In genomic region chr20:39049684-39050554, GRCh38 we compare ENCODE assay signal across 8 cellular contexts.
DNase-seq lines count a peak whose midpoint lies in the region; ATAC-seq, FAIRE-seq and TF ChIP-seq lines count a peak whose summit lies in the region.

No MANE protein-coding gene starts in this region.

- no peaks in the 10 kb centered on the region for H3K9me3 ChIP-seq in Caco-2
- no peaks in the 10 kb centered on the region for H3K9me3 ChIP-seq in HUES48 (ENCODE audit: control insufficient read depth, insufficient read depth, low read length)

- H3K9ac ChIP-seq in HUES48 (ENCODE audit: low read depth, low read length), result peak overlapping the region; percentile 19; the same call in 1 of the 2 replicates

- intact Hi-C loops in Caco-2 (cut with micrococcal nuclease; ENCODE audit: unreplicated experiment), result loop anchor here (1.0 to 5.0 kb wide), 2 partner anchors 31 to 148 kb away; no protein-coding TSS in a partner anchor

- POLR2A ChIA-PET in Caco-2 (lab: Charles Lee), result interaction anchor here (0.5 to 1.0 kb wide), 4 partner anchors 36 to 123 kb away, joined by 3 read pairs; partner anchors contain the start of gene DHX35

- CTCF ChIA-PET in Caco-2 (lab: Charles Lee), result interaction anchor here (0.5 to 3.0 kb wide), 26 partner anchors 9 to 391 kb away, joined by 3 to 74 read pairs (median 5); partner anchors contain the start of genes DHX35 and FAM83D

- no peaks in the 10 kb centered on the region for H3K36me3 ChIP-seq in Caco-2 (ENCODE audit: control insufficient read depth, insufficient read depth, low read length)
- no peaks in the 10 kb centered on the region for H3K36me3 ChIP-seq in HUES48 (ENCODE audit: control insufficient read depth, insufficient read depth, low read length)

- no peaks in the 10 kb centered on the region for H3K4me1 Mint-ChIP-seq in Caco-2 (ENCODE audit: low read depth, unreplicated experiment)
- peaks cover 0 to 10% of the 10 kb centered on the region in 2 donors for H3K4me1 Mint-ChIP-seq in natural killer cell treated with Interleukin-12 subunit alpha and Interleukin-12 subunit beta and Interleukin-15 and Interleukin-18, amount 100 ng/mL, for 72 hours (ENCODE audit: low read depth in 2 of 2)

- H3K27me3 ChIP-seq in Caco-2 (replicated peaks; ENCODE audit: control insufficient read depth, insufficient read depth, low read length) (no peaks in the 10 kb centered on the region), HUES48 (ENCODE audit: control insufficient read depth, insufficient read depth, low read length) (peaks cover 12% of the 10 kb centered on the region)

- H3K4me3 Mint-ChIP-seq in Caco-2 (ENCODE audit: unreplicated experiment), result peak overlapping the region; percentile 82
- peak overlapping the region; percentile 78 for H3K4me3 Mint-ChIP-seq in natural killer cell treated with Interleukin-12 subunit alpha and Interleukin-12 subunit beta and Interleukin-15 and Interleukin-18, amount 100 ng/mL, for 72 hours

- H3K36me3 Mint-ChIP-seq in Caco-2 (ENCODE audit: insufficient read depth, unreplicated experiment), result peaks cover 6% of the 10 kb centered on the region
- H3K36me3 Mint-ChIP-seq in natural killer cell treated with Interleukin-12 subunit alpha and Interleukin-12 subunit beta and Interleukin-15 and Interleukin-18, amount 100 ng/mL, for 72 hours, result no peaks in the 10 kb centered on the region

- DNase-seq in Caco-2 (peak; percentile 90 to 97), RCC 7860 (ENCODE audit: low spot score) (peak; percentile 41), fibroblast of pulmonary artery (ENCODE audit: low read depth) (peak; percentile 73)
- DNase-seq in activated T-helper 1 cell treated with anti-CD3 and anti-CD28 coated beads, Interleukin-2, amount 50 U/mL, for 16 hours (ENCODE audit: low read depth in 1 of 2, low spot score in 1 of 2), result peak; percentile 60 to 72
- DNase-seq in natural killer cell treated with Interleukin-12 subunit alpha and Interleukin-12 subunit beta and Interleukin-15 and Interleukin-18, amount 100 ng/mL, for 72 hours (ENCODE audit: low spot score), result peak; percentile 84
- peak; percentile 83 for DNase-seq in stimulated activated naive CD8-positive, alpha-beta T cell treated with anti-CD3 and anti-CD28 coated beads, Interleukin-15, Interleukin-2, amounts not matched to agents 100 U/mL and 50 U/mL, for 24 hours

- H3K27ac Mint-ChIP-seq in Caco-2 (ENCODE audit: unreplicated experiment), result peak overlapping the region; percentile 65
- H3K27ac Mint-ChIP-seq in natural killer cell treated with Interleukin-12 subunit alpha and Interleukin-12 subunit beta and Interleukin-15 and Interleukin-18, amount 100 ng/mL, for 72 hours, result peak overlapping the region in 1 of 2 donors; percentile 76

- H3K4me3 ChIP-seq in Caco-2 (ENCODE audit: low read depth, low read length) (peak overlapping the region; percentile 88), HUES48 (ENCODE audit: low read depth, low read length) (peak overlapping the region; percentile 66), fibroblast of pulmonary artery (replicated peaks; ENCODE audit: low read depth, low read length) (peak overlapping the region; percentile 71)

- no peaks in the 10 kb centered on the region for H3K9me3 Mint-ChIP-seq in Caco-2 (ENCODE audit: unreplicated experiment)
- H3K9me3 Mint-ChIP-seq in natural killer cell treated with Interleukin-12 subunit alpha and Interleukin-12 subunit beta and Interleukin-15 and Interleukin-18, amount 100 ng/mL, for 72 hours, result no peaks in the 10 kb centered on the region

- no TSS peak for BruUV-seq in Caco-2 (replicated peaks; lab: Mats Ljungman, UMichigan)

- H3K4me1 ChIP-seq in Caco-2 (peaks cover 4% of the 10 kb centered on the region; the same call in 1 of the 2 replicates), HUES48 (ENCODE audit: control insufficient read depth, insufficient read depth, low read length) (no peaks in the 10 kb centered on the region)

- TF ChIP-seq CTCF in Caco-2 (IDR thresholded peaks at IDR 0.05; ENCODE audit: insufficient read depth in 1 of 2, low read depth in 1 of 2, low read length in 1 of 2, severe bottlenecking in 1 of 2, unreplicated experiment in 1 of 2) (peak; percentile 100), fibroblast of pulmonary artery (IDR thresholded peaks at IDR 0.05; ENCODE audit: low read length, missing control alignments) (peak; percentile 54)

- H3K27me3 Mint-ChIP-seq in Caco-2 (ENCODE audit: insufficient read depth, unreplicated experiment), result peaks cover 13% of the 10 kb centered on the region
- H3K27me3 Mint-ChIP-seq in natural killer cell treated with Interleukin-12 subunit alpha and Interleukin-12 subunit beta and Interleukin-15 and Interleukin-18, amount 100 ng/mL, for 72 hours, result peaks cover 6 to 8% of the 10 kb centered on the region in 2 donors

- FAIRE-seq in RCC 7860 (lab: Jason Lieb, UNC), result no peak

- no peak overlapping the region for H3K27ac ChIP-seq in HUES48 (ENCODE audit: low read depth, low read length)

- ATAC-seq in GM19467 (IDR thresholded peaks at IDR 0.05; ENCODE audit: unreplicated experiment), result peak; percentile 73
- peak; percentile 87 to 90 for ATAC-seq in natural killer cell treated with Interleukin-12 subunit alpha and Interleukin-12 subunit beta and Interleukin-15 and Interleukin-18, amount 100 ng/mL, for 72 hours
- ATAC-seq in stimulated activated naive CD8-positive, alpha-beta T cell treated with anti-CD3 and anti-CD28 coated beads, Interleukin-15, Interleukin-2, amounts not matched to agents 100 U/mL and 50 U/mL, for 24 hours, result peak; percentile 78

Comparison
In these comparisons a context has a peak if more than half of its experiments do, and no peak if none do; other contexts are left out.
1. DNase-seq: peak in every context shown above with its lines; median percentile 94 in Caco-2; 84 in natural killer cell treated with Interleukin-12 subunit alpha and Interleukin-12 subunit beta and Interleukin-15 and Interleukin-18, amount 100 ng/mL, for 72 hours; 83 in stimulated activated naive CD8-positive, alpha-beta T cell treated with anti-CD3 and anti-CD28 coated beads, Interleukin-15, Interleukin-2, amounts not matched to agents 100 U/mL and 50 U/mL, for 24 hours; 73 in fibroblast of pulmonary artery; 66 in activated T-helper 1 cell treated with anti-CD3 and anti-CD28 coated beads, Interleukin-2, amount 50 U/mL, for 16 hours; 41 in RCC 7860.